1 cellular context compared by ENCODE assay signal in the genomic region with DNA sequence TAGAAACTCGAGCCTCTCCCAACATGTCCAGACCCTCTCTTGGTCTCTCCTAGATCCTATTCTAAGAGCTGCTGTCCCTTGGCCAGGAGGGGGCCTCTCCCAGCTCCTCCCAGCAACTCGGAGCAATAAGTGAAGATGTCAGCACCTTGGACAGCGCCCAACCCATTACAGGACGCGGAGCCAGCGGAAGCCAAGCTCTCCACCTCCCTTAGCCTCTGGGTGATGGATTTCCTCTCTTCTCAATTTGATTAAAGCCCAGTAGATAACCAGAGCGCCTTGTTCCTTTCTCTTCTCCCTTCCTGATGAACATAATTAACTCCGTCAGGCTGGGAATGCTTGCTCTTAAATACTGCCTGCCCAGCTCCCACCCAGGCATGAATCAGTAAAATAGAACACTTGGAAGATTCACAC.
TF ChIP-seq lines count a peak whose summit lies in the region.

No MANE protein-coding gene starts in this region.

TF ChIP-seq in HepG2, 621 proteins besides CTCF, POLR2A, EP300 and RAD21 (continued from another document and continues in another):
- TF ChIP-seq, protein P1, sequence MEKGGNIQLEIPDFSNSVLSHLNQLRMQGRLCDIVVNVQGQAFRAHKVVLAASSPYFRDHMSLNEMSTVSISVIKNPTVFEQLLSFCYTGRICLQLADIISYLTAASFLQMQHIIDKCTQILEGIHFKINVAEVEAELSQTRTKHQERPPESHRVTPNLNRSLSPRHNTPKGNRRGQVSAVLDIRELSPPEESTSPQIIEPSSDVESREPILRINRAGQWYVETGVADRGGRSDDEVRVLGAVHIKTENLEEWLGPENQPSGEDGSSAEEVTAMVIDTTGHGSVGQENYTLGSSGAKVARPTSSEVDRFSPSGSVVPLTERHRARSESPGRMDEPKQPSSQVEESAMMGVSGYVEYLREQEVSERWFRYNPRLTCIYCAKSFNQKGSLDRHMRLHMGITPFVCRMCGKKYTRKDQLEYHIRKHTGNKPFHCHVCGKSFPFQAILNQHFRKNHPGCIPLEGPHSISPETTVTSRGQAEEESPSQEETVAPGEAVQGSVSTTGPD (CRISPR knock-in tag; IDR thresholded peaks at IDR 0.05): no peak
- TF ChIP-seq MYNN (CRISPR knock-in tag; IDR thresholded peaks at IDR 0.05; ENCODE audit: low read depth) (peak; percentile 96; the same call in 1 of the 2 replicates), SIN3A (IDR thresholded peaks at IDR 0.05; ENCODE audit: borderline replicate concordance, low read depth, low read length) (no peak), WIZ (CRISPR knock-in tag; IDR thresholded peaks at IDR 0.05) (peak; percentile 99), CHD2 (IDR thresholded peaks at IDR 0.05; ENCODE audit: low read depth, low read length) (no peak), SMC3 (IDR thresholded peaks at IDR 0.05; ENCODE audit: low read length) (peak; percentile 54), ZNF256 (CRISPR knock-in tag; conservative IDR thresholded peaks at IDR 0.05) (peak; percentile 90), ZSCAN31 (CRISPR knock-in tag; IDR thresholded peaks at IDR 0.05; ENCODE audit: low read depth) (peak; percentile 74; the same call in 1 of the 2 replicates), REPIN1 (CRISPR knock-in tag; IDR thresholded peaks at IDR 0.05; ENCODE audit: borderline replicate concordance, low read depth) (peak; percentile 72; the same call in 1 of the 2 replicates), MEF2D (CRISPR knock-in tag; IDR thresholded peaks at IDR 0.05) (peak; percentile 83; the same call in 1 of the 2 replicates), STAG1 (CRISPR knock-in tag; IDR thresholded peaks at IDR 0.05) (peak; percentile 49), NPAS2 (CRISPR knock-in tag; IDR thresholded peaks at IDR 0.05; ENCODE audit: borderline replicate concordance) (no peak), SKI (IDR thresholded peaks at IDR 0.05; ENCODE audit: partially characterized antibody) (no peak), ZNF556 (CRISPR knock-in tag; IDR thresholded peaks at IDR 0.05; ENCODE audit: borderline replicate concordance) (no peak), ZNF343 (CRISPR knock-in tag; IDR thresholded peaks at IDR 0.05) (0 out of 2 replicates have a peak, but pooled peaks have one; percentile 70), GABPB1 (CRISPR knock-in tag; IDR thresholded peaks at IDR 0.05) (peak; percentile 48)
- TF ChIP-seq, protein P2, sequence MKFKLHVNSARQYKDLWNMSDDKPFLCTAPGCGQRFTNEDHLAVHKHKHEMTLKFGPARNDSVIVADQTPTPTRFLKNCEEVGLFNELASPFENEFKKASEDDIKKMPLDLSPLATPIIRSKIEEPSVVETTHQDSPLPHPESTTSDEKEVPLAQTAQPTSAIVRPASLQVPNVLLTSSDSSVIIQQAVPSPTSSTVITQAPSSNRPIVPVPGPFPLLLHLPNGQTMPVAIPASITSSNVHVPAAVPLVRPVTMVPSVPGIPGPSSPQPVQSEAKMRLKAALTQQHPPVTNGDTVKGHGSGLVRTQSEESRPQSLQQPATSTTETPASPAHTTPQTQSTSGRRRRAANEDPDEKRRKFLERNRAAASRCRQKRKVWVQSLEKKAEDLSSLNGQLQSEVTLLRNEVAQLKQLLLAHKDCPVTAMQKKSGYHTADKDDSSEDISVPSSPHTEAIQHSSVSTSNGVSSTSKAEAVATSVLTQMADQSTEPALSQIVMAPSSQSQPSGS (CRISPR knock-in tag; IDR thresholded peaks at IDR 0.05): peak; percentile 93
- TF ChIP-seq, protein P3, sequence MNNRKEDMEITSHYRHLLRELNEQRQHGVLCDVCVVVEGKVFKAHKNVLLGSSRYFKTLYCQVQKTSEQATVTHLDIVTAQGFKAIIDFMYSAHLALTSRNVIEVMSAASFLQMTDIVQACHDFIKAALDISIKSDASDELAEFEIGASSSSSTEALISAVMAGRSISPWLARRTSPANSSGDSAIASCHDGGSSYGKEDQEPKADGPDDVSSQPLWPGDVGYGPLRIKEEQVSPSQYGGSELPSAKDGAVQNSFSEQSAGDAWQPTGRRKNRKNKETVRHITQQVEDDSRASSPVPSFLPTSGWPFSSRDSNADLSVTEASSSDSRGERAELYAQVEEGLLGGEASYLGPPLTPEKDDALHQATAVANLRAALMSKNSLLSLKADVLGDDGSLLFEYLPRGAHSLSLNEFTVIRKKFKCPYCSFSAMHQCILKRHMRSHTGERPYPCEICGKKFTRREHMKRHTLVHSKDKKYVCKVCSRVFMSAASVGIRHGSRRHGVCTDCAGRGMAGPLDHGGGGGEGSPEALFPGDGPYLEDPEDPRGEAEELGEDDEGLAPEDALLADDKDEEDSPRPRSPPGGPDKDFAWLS (CRISPR knock-in tag; IDR thresholded peaks at IDR 0.05; ENCODE audit: borderline replicate concordance): no peak
- TF ChIP-seq, protein P4, sequence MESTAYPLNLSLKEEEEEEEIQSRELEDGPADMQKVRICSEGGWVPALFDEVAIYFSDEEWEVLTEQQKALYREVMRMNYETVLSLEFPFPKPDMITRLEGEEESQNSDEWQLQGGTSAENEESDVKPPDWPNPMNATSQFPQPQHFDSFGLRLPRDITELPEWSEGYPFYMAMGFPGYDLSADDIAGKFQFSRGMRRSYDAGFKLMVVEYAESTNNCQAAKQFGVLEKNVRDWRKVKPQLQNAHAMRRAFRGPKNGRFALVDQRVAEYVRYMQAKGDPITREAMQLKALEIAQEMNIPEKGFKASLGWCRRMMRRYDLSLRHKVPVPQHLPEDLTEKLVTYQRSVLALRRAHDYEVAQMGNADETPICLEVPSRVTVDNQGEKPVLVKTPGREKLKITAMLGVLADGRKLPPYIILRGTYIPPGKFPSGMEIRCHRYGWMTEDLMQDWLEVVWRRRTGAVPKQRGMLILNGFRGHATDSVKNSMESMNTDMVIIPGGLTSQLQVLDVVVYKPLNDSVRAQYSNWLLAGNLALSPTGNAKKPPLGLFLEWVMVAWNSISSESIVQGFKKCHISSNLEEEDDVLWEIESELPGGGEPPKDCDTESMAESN (CRISPR knock-in tag; conservative IDR thresholded peaks at IDR 0.05): peak; percentile 98
- TF ChIP-seq, protein P5, sequence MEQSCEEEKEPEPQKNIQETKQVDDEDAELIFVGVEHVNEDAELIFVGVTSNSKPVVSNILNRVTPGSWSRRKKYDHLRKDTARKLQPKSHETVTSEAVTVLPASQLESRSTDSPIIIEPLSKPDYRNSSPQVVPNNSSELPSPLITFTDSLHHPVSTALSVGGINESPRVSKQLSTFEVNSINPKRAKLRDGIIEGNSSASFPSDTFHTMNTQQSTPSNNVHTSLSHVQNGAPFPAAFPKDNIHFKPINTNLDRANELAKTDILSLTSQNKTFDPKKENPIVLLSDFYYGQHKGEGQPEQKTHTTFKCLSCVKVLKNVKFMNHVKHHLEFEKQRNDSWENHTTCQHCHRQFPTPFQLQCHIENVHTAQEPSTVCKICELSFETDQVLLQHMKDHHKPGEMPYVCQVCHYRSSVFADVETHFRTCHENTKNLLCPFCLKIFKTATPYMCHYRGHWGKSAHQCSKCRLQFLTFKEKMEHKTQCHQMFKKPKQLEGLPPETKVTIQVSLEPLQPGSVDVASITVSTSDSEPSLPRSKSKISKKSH (CRISPR knock-in tag; IDR thresholded peaks at IDR 0.05; ENCODE audit: borderline replicate concordance): peak; percentile 66; the same call in 1 of the 2 replicates
- TF ChIP-seq, protein P6, sequence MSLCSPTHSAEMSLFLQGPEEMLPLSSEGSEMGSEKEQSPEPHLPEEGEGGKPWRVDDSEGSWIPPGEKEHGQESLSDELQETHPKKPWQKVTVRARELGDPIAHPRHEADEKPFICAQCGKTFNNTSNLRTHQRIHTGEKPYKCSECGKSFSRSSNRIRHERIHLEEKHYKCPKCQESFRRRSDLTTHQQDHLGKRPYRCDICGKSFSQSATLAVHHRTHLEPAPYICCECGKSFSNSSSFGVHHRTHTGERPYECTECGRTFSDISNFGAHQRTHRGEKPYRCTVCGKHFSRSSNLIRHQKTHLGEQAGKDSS (CRISPR knock-in tag; IDR thresholded peaks at IDR 0.05; ENCODE audit: borderline replicate concordance, low read depth): peak; percentile 83; the same call in 1 of the 2 replicates
- TF ChIP-seq, protein P7, sequence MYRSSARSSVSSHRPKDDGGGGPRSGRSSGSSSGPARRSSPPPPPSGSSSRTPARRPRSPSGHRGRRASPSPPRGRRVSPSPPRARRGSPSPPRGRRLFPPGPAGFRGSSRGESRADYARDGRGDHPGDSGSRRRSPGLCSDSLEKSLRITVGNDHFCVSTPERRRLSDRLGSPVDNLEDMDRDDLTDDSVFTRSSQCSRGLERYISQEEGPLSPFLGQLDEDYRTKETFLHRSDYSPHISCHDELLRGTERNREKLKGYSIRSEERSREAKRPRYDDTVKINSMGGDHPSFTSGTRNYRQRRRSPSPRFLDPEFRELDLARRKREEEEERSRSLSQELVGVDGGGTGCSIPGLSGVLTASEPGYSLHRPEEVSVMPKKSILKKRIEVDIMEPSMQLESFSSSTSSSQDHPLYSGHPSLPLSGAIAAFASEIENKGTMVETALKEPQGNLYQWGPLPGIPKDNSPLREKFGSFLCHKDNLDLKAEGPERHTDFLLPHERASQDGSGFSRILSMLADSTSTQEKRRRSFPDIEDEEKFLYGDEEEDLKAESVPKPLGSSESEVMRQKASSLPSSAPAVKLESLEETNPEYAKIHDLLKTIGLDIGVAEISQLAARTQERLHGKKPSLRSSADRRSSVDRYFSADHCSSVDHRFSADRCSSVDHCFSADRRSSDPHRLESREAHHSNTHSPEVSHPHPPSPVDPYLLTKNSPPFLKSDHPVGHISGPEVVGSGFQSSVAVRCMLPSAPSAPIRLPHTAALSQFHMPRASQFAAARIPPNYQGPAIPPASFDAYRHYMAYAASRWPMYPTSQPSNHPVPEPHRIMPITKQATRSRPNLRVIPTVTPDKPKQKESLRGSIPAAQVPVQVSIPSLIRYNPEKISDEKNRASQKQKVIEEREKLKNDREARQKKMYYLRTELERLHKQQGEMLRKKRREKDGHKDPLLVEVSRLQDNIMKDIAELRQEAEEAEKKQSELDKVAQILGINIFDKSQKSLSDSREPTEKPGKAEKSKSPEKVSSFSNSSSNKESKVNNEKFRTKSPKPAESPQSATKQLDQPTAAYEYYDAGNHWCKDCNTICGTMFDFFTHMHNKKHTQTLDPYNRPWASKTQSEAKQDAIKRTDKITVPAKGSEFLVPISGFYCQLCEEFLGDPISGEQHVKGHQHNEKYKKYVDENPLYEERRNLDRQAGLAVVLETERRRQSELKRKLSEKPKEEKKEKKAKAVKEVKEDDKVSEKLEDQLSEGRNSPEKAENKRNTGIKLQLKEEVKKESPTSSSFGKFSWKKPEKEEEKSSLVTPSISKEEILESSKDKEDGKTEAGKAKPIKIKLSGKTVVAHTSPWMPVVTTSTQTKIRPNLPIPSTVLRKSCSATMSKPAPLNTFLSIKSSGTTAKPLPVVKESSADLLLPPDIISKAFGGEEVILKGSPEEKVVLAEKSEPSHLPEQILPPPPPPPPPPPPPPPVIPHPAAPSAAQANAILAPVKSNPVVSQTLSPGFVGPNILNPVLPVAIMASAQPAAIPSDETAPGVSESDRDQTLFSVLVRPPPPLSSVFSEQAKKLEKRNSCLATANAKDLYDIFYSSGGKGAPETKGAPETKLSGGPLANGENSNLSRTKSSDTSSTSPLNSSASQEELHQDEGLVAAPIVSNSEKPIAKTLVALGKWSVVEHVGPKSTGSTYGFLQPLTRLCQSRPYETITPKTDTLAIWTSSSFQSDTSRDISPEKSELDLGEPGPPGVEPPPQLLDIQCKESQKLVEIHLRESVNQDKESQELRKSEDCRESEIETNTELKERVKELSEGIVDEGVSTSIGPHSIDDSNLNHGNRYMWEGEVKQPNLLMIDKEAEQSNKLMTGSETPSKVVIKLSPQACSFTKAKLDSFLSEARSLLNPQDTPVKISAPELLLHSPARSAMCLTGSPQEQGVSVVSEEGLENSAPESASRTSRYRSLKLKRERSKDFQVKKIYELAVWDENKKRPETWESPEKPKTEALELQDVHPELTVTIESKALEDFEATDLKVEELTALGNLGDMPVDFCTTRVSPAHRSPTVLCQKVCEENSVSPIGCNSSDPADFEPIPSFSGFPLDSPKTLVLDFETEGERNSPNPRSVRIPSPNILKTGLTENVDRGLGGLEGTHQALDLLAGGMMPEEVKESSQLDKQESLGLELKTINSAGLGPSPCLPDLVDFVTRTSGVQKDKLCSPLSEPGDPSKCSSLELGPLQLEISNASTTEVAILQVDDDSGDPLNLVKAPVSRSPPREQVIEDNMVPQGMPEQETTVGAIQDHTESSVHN (CRISPR knock-in tag; IDR thresholded peaks at IDR 0.05): peak; percentile 59; the same call in 1 of the 2 replicates
- TF ChIP-seq, protein P8, sequence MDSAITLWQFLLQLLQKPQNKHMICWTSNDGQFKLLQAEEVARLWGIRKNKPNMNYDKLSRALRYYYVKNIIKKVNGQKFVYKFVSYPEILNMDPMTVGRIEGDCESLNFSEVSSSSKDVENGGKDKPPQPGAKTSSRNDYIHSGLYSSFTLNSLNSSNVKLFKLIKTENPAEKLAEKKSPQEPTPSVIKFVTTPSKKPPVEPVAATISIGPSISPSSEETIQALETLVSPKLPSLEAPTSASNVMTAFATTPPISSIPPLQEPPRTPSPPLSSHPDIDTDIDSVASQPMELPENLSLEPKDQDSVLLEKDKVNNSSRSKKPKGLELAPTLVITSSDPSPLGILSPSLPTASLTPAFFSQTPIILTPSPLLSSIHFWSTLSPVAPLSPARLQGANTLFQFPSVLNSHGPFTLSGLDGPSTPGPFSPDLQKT (CRISPR knock-in tag; IDR thresholded peaks at IDR 0.05; ENCODE audit: borderline replicate concordance): no peak
- TF ChIP-seq, protein P9, sequence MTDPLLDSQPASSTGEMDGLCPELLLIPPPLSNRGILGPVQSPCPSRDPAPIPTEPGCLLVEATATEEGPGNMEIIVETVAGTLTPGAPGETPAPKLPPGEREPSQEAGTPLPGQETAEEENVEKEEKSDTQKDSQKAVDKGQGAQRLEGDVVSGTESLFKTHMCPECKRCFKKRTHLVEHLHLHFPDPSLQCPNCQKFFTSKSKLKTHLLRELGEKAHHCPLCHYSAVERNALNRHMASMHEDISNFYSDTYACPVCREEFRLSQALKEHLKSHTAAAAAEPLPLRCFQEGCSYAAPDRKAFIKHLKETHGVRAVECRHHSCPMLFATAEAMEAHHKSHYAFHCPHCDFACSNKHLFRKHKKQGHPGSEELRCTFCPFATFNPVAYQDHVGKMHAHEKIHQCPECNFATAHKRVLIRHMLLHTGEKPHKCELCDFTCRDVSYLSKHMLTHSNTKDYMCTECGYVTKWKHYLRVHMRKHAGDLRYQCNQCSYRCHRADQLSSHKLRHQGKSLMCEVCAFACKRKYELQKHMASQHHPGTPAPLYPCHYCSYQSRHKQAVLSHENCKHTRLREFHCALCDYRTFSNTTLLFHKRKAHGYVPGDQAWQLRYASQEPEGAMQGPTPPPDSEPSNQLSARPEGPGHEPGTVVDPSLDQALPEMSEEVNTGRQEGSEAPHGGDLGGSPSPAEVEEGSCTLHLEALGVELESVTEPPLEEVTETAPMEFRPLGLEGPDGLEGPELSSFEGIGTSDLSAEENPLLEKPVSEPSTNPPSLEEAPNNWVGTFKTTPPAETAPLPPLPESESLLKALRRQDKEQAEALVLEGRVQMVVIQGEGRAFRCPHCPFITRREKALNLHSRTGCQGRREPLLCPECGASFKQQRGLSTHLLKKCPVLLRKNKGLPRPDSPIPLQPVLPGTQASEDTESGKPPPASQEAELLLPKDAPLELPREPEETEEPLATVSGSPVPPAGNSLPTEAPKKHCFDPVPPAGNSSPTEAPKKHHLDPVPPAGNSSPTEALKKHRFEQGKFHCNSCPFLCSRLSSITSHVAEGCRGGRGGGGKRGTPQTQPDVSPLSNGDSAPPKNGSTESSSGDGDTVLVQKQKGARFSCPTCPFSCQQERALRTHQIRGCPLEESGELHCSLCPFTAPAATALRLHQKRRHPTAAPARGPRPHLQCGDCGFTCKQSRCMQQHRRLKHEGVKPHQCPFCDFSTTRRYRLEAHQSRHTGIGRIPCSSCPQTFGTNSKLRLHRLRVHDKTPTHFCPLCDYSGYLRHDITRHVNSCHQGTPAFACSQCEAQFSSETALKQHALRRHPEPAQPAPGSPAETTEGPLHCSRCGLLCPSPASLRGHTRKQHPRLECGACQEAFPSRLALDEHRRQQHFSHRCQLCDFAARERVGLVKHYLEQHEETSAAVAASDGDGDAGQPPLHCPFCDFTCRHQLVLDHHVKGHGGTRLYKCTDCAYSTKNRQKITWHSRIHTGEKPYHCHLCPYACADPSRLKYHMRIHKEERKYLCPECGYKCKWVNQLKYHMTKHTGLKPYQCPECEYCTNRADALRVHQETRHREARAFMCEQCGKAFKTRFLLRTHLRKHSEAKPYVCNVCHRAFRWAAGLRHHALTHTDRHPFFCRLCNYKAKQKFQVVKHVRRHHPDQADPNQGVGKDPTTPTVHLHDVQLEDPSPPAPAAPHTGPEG (CRISPR knock-in tag; IDR thresholded peaks at IDR 0.05): peak; percentile 90
